Comparison of ENCODE assay signal across 8 cellular contexts in the genomic region with DNA sequence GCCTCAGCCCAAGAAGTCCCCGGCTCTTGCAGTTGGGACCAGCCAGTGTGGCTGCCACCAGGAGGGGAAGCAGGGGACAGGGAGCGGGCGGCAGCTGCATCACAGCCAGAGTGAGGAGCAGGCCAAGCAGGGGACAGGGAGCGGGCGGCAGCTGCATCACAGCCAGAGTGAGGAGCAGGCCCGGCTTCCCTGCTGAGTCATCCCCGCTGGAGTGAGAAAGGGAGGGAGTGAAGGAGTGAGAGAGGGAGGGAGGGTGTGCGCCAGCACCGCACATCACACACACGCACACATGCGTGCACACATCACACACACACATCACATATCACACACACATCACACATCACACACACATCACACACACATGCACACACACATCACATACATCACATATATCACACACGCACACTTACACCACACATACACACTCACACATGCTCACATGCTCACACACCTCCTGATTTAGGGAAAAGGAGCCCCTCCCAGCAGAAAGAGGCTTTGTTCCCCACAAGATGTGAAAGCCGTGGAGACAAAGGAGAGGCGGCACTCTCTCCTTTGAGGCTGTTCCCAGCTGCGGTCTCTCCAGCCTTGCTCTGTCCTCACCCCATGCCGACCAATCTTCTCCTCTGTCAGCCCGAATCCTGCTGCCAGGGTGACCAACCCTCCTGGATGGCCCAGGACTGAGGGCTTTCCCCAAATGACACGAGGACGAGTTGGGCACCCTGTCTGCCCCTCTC. TPM values are rescaled to one million over a fixed set of nuclear protein-coding genes. Genes with fewer than 3 reads are reported as not detected.
DNase-seq lines count a peak whose midpoint lies in the region; ATAC-seq, FAIRE-seq and TF ChIP-seq lines count a peak whose summit lies in the region.

No MANE protein-coding gene starts in this region.

- BruUV-seq in mammary epithelial cell (replicated peaks; lab: Mats Ljungman, UMichigan) (no TSS peak), HepG2 (replicated peaks; lab: Mats Ljungman, UMichigan) (no TSS peak)

- H4K20me1 ChIP-seq in mammary epithelial cell (ENCODE audit: insufficient read depth, low read length) (no peaks in the 10 kb centered on the region), HepG2 (ENCODE audit: insufficient read depth, low read length) (no peaks in the 10 kb centered on the region)

- no peak for FAIRE-seq in HepG2 (lab: Jason Lieb, UNC)

- no peak overlapping the region for H3K4me2 ChIP-seq in mammary epithelial cell (ENCODE audit: insufficient read depth, low read depth, low read length)
- no peak overlapping the region; the same call in 1 of the 2 replicates for H3K4me2 ChIP-seq in HepG2 (ENCODE audit: low read depth, low read length)

- no peak for TF ChIP-seq EP300 in HepG2 (IDR thresholded peaks at IDR 0.05; ENCODE audit: low read depth in 2 of 2, low read length in 2 of 2)
- TF ChIP-seq EP300 in HepG2 (CRISPR knock-in tag; IDR thresholded peaks at IDR 0.05; ENCODE audit: borderline replicate concordance): no peak

- H3K27me3 ChIP-seq in mammary epithelial cell (ENCODE audit: insufficient read depth, low read length) (no peaks in the 10 kb centered on the region), HepG2 (ENCODE audit: control insufficient read depth in 1 of 2, insufficient read depth in 2 of 2, low read length in 2 of 2) (peaks cover 0 to 23% of the 10 kb centered on the region in 2 experiments; a peak in 3 of 5 replicates), uterus (peaks cover 0 to 3% of the 10 kb centered on the region in 2 donors)

- TF ChIP-seq CTCF in mammary epithelial cell (conservative IDR thresholded peaks at IDR 0.05 in 1 of 2, IDR thresholded peaks at IDR 0.05 in 1 of 2; ENCODE audit: extremely low read depth in 1 of 2, insufficient read depth in 1 of 2, low read depth in 1 of 2, low read length in 2 of 2): no peak
- TF ChIP-seq CTCF in HepG2 (CRISPR knock-in tag; IDR thresholded peaks at IDR 0.05): no peak
- TF ChIP-seq CTCF in uterus (IDR thresholded peaks at IDR 0.05): no peak

- ATAC-seq in HepG2: peak; percentile 91
- no peak for ATAC-seq in GM21737 (IDR thresholded peaks at IDR 0.05; ENCODE audit: unreplicated experiment)

- H3K9me3 ChIP-seq in mammary epithelial cell (replicated peaks; ENCODE audit: insufficient read depth, low read length) (no peaks in the 10 kb centered on the region), HepG2 (ENCODE audit: low read length) (no peaks in the 10 kb centered on the region), uterus (no peaks in the 10 kb centered on the region)

- no peak overlapping the region for H2AFZ ChIP-seq in mammary epithelial cell (ENCODE audit: low read depth, low read length)
- H2AFZ ChIP-seq in HepG2 (ENCODE audit: low read length): no peak overlapping the region

- intact Hi-C loops in mammary epithelial cell (cut with micrococcal nuclease) (no loop called here), HepG2 (cut with micrococcal nuclease; ENCODE audit: unreplicated experiment) (loop anchor here (10.0 kb wide), 1 partner anchor 396 kb away; no protein-coding TSS in a partner anchor), uterus (cut with DNase I; ENCODE audit: low total_unique reads) (no loop called here)

- dilution Hi-C loops in mammary epithelial cell (cut with HindIII; ENCODE audit: low sequenced_read_pairs): no loop called here

- TF ChIP-seq RAD21 in HepG2 (CRISPR knock-in tag; IDR thresholded peaks at IDR 0.05): no peak

- DNase-seq in Ammon's horn (ENCODE audit: low spot score): peak; percentile 92
- peak; percentile 49 to 97 (median 94) for DNase-seq in NCI-H1417 (lab: John Stamatoyannopoulos, UW)
- DNase-seq in mammary epithelial cell: peak; percentile 40
- DNase-seq in HepG2 (ENCODE audit: low spot score): no peak
- no peak for DNase-seq in stimulated activated naive CD4-positive, alpha-beta T cell (lab: John Stamatoyannopoulos, UW)
- no peak for DNase-seq in uterus
- DNase-seq in stimulated activated naive CD4-positive, alpha-beta T cell treated with Interleukin-2 at 50 U/mL for 16 hours (lab: John Stamatoyannopoulos, UW): no peak

- H3K79me2 ChIP-seq in mammary epithelial cell (ENCODE audit: insufficient read depth, low read length) (no peaks in the 10 kb centered on the region), HepG2 (ENCODE audit: insufficient read depth, low read length) (no peaks in the 10 kb centered on the region)

- H3K36me3 ChIP-seq in mammary epithelial cell (ENCODE audit: insufficient read depth, low read length): no peaks in the 10 kb centered on the region
- H3K36me3 ChIP-seq in HepG2 (replicated peaks in 1 of 2; ENCODE audit: control insufficient read depth in 1 of 2, insufficient read depth in 2 of 2, low read length in 2 of 2): no peaks in the 10 kb centered on the region
- H3K36me3 ChIP-seq in uterus: no peaks in the 10 kb centered on the region

- H3K4me3 ChIP-seq in mammary epithelial cell (replicated peaks in 1 of 3; ENCODE audit: insufficient read depth in 1 of 3, low read depth in 2 of 3, low read length in 3 of 3) (no peak overlapping the region), HepG2 (replicated peaks in 1 of 3; ENCODE audit: insufficient read depth in 1 of 3, low read depth in 2 of 3, low read length in 3 of 3) (no peak overlapping the region), uterus (no peak overlapping the region)

- POLR2A ChIA-PET in HepG2 (lab: Yijun Ruan, JAX): no interaction called here

- TF ChIP-seq POLR2A in HepG2 (IDR thresholded peaks at IDR 0.05; ENCODE audit: insufficient read depth in 1 of 2, low read depth in 2 of 2, low read length in 2 of 2): no peak
- TF ChIP-seq POLR2A in uterus (IDR thresholded peaks at IDR 0.05): no peak

- in situ Hi-C loops in mammary epithelial cell (cut with MboI; ENCODE audit: low sequenced_read_pairs in 2 of 2): loop anchor here in 1 of 2 donors (10.0 kb wide), 1 partner anchor 156 kb away; no protein-coding TSS in a partner anchor
- in situ Hi-C loops in HepG2 (cut with HindIII; ENCODE audit: extremely low pct_ligation_motif_present, low pct_unique_long_range_greater_than_20kb): no loop called here

- H3K9ac ChIP-seq in mammary epithelial cell (ENCODE audit: insufficient read depth, low read length): no peak overlapping the region
- no peak overlapping the region for H3K9ac ChIP-seq in HepG2 (ENCODE audit: insufficient read depth, low read depth, low read length)

- H3K4me1 ChIP-seq in mammary epithelial cell (ENCODE audit: insufficient read depth, low read length) (peaks cover 4% of the 10 kb centered on the region), HepG2 (ENCODE audit: insufficient read depth, low read length) (no peaks in the 10 kb centered on the region), uterus (no peaks in the 10 kb centered on the region)

- CTCF ChIA-PET in mammary epithelial cell (lab: Charles Lee; ENCODE audit: low non-redundant PET) (interaction anchor here (0.6 kb wide), 1 partner anchor 158 kb away, joined by 3 read pairs; no protein-coding TSS in a partner anchor), HepG2 (lab: Yijun Ruan, JAX; ENCODE audit: low intra/inter-chr PET ratio, low total read pairs) (no interaction called here)

- 43% methylated on average over 11 of the region's 19 CpGs for WGBS in mammary epithelial cell (ENCODE audit: low coverage, missing lambda C conversion rate)
- WGBS in HepG2 (ENCODE audit: low lambda C conversion rate): 19% methylated on average over 19 of the region's 19 CpGs

- H3K27ac ChIP-seq in mammary epithelial cell (ENCODE audit: insufficient read depth, low read depth, low read length) (no peak overlapping the region), HepG2 (ENCODE audit: extremely low read length, insufficient read depth, low read length) (no peak overlapping the region), uterus (no peak overlapping the region)

RNA-seq across cellular contexts. Expression of gene ZDHHC22, which starts 16.8 kb away (rescaled TPM):
- total RNA-seq in mammary epithelial cell: not detected
- not detected for polyA plus RNA-seq in mammary epithelial cell
- not detected for polyA minus RNA-seq in mammary epithelial cell
- total RNA-seq in HepG2 (2016; rRNA removed; fragmentation: Illumina TruSeq; extraction: Trizol): not detected in 2 replicates
- not detected in 2 replicates for total RNA-seq in HepG2 (2016; cell fraction: cytosol; rRNA removed; fragmentation: Illumina TruSeq; extraction: Trizol; ENCODE audit: low read depth)
- total RNA-seq in HepG2 (2016; cell fraction: insoluble cytoplasmic fraction; rRNA removed; fragmentation: Illumina TruSeq; extraction: Trizol): not detected in 2 replicates
- not detected in 2 replicates for total RNA-seq in HepG2 (2016; cell fraction: membrane; rRNA removed; fragmentation: Illumina TruSeq; extraction: Trizol)
- total RNA-seq in HepG2 (2016; cell fraction: nucleus; rRNA removed; fragmentation: Illumina TruSeq; extraction: Trizol): not detected in 2 replicates
- not detected in 2 replicates for polyA plus RNA-seq in HepG2 (2011; rRNA removed)
- not detected in 2 replicates for polyA plus RNA-seq in HepG2 (2011; cell fraction: cytosol; rRNA removed)
- polyA plus RNA-seq in HepG2 (2011; cell fraction: nucleus; rRNA removed): not detected in 2 replicates
- 0.04 TPM in 1 of 2 replicates, not detected in the other for polyA plus RNA-seq in HepG2 (2012)
- polyA plus RNA-seq in HepG2 (2016; cell fraction: cytosol; fragmentation: Illumina TruSeq; extraction: Trizol; ENCODE audit: low read depth): not detected in 2 replicates
- polyA plus RNA-seq in HepG2 (2016; cell fraction: insoluble cytoplasmic fraction; fragmentation: Illumina TruSeq; extraction: Trizol; ENCODE audit: low read depth): not detected in 2 replicates
- polyA plus RNA-seq in HepG2 (2016; cell fraction: membrane; fragmentation: Illumina TruSeq; extraction: Trizol; ENCODE audit: low read depth): not detected in 2 replicates
- polyA plus RNA-seq in HepG2 (2016; cell fraction: nucleus; fragmentation: Illumina TruSeq; extraction: Trizol; ENCODE audit: insufficient read depth, low read depth): not detected in 2 replicates
- not detected in 2 replicates for polyA minus RNA-seq in HepG2 (2011; rRNA and poly(A)+ RNA removed; ENCODE audit: low replicate concordance)
- not detected in 2 replicates for polyA minus RNA-seq in HepG2 (2011; cell fraction: cytosol; rRNA and poly(A)+ RNA removed)
- not detected in 2 replicates for polyA minus RNA-seq in HepG2 (2011; cell fraction: nucleus; rRNA and poly(A)+ RNA removed)
- total RNA-seq in uterus: not detected

RNA-seq across cellular contexts. Expression of gene TMEM63C, which starts 23.3 kb away (rescaled TPM):
- total RNA-seq in mammary epithelial cell: 1 to 10 TPM; 6.3 to 8.3 TPM
- polyA plus RNA-seq in mammary epithelial cell: 2.7 TPM
- 6.6 TPM for polyA minus RNA-seq in mammary epithelial cell
- total RNA-seq in HepG2 (2016; rRNA removed; fragmentation: Illumina TruSeq; extraction: Trizol): 0.08 and 0.27 TPM in 2 replicates
- total RNA-seq in HepG2 (2016; cell fraction: cytosol; rRNA removed; fragmentation: Illumina TruSeq; extraction: Trizol; ENCODE audit: low read depth): 1.1 TPM in 1 of 2 replicates, not detected in the other
- 0.19 TPM in 1 of 2 replicates, not detected in the other for total RNA-seq in HepG2 (2016; cell fraction: insoluble cytoplasmic fraction; rRNA removed; fragmentation: Illumina TruSeq; extraction: Trizol)
- total RNA-seq in HepG2 (2016; cell fraction: membrane; rRNA removed; fragmentation: Illumina TruSeq; extraction: Trizol): 1.3 TPM in 1 of 2 replicates, not detected in the other
- 1.0 TPM in 1 of 2 replicates, not detected in the other for total RNA-seq in HepG2 (2016; cell fraction: nucleus; rRNA removed; fragmentation: Illumina TruSeq; extraction: Trizol)
- polyA plus RNA-seq in HepG2 (2011; rRNA removed): 0.17 and 0.59 TPM in 2 replicates
- polyA plus RNA-seq in HepG2 (2011; cell fraction: cytosol; rRNA removed): 0.18 and 0.24 TPM in 2 replicates
- polyA plus RNA-seq in HepG2 (2011; cell fraction: nucleus; rRNA removed): 0.90 and 1.1 TPM in 2 replicates
- polyA plus RNA-seq in HepG2 (2012): 0.52 and 0.55 TPM in 2 replicates
- polyA plus RNA-seq in HepG2 (2016; cell fraction: cytosol; fragmentation: Illumina TruSeq; extraction: Trizol; ENCODE audit: low read depth): 0.12 and 0.34 TPM in 2 replicates
- polyA plus RNA-seq in HepG2 (2016; cell fraction: insoluble cytoplasmic fraction; fragmentation: Illumina TruSeq; extraction: Trizol; ENCODE audit: low read depth): not detected in 2 replicates
- polyA plus RNA-seq in HepG2 (2016; cell fraction: membrane; fragmentation: Illumina TruSeq; extraction: Trizol; ENCODE audit: low read depth): not detected in 2 replicates
- polyA plus RNA-seq in HepG2 (2016; cell fraction: nucleus; fragmentation: Illumina TruSeq; extraction: Trizol; ENCODE audit: insufficient read depth, low read depth): 0.49 TPM in 1 of 2 replicates, not detected in the other
- 0.28 TPM in 1 of 2 replicates, not detected in the other for polyA minus RNA-seq in HepG2 (2011; rRNA and poly(A)+ RNA removed; ENCODE audit: low replicate concordance)
- 1.8 TPM in 1 of 2 replicates, not detected in the other for polyA minus RNA-seq in HepG2 (2011; cell fraction: cytosol; rRNA and poly(A)+ RNA removed)
- polyA minus RNA-seq in HepG2 (2011; cell fraction: nucleus; rRNA and poly(A)+ RNA removed): 0.26 and 0.37 TPM in 2 replicates
- total RNA-seq in uterus: 1 to 10 TPM in 1 of 4 donors, under 1 TPM in 1, not detected in 2; 0.98 to 1.9 TPM

Comparison
In these comparisons a context has a peak if more than half of its experiments do, and no peak if none do; other contexts are left out.
1. DNase-seq: peak in Ammon's horn (single experiment), NCI-H1417 (3 of 3) and mammary epithelial cell (single experiment); none in HepG2 (single experiment), stimulated activated naive CD4-positive, alpha-beta T cell (0 of 6), uterus (0 of 2) and stimulated activated naive CD4-positive, alpha-beta T cell treated with Interleukin-2 at 50 U/mL for 16 hours (single experiment).